ENCODE assay signal across 8 cellular contexts in the genomic region with DNA sequence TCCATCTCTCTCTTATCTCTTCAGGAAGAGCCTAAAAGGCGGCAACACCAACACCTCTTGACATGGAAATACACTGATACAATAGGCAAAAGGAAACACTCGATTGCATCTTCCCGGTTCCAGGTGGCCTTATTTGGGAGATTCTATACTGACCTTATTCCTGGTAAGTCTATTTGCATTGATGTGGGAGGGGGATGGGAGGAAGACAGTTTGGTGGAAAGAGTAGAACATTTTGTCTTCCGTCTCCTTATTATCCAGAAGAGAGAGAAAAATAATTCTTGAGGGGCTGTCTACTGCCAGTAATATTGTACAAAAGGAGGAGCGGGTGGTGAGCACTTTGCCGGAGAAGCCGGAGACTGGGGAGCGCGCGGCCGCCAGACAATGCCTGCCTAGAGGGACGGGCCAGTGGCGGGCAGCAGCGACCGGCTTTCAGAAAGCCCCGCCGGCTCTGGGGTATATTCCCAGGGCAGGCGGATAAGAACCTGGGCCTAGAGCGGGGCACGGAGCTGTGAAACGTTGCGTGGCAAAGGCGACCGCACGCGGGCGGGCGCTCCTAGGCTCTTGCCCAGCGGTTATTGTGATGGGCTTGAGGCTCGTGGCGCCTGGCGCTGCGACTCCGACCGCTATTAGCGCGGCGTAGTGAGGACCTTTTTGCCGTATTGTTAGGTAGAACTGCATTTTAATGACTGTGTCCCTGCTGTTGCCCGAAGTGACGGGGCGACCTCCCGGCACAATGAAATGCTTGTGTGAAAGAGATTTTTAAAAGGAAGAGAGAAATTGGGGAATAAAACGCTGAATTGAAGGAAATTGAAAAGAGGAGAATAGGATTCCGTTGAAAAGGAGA. TPM values are rescaled to one million over a fixed set of nuclear protein-coding genes. Genes with fewer than 3 reads are reported as not detected.
DNase-seq lines count a peak whose midpoint lies in the region; ATAC-seq lines count a peak whose summit lies in the region.

No MANE protein-coding gene starts in this region.

- no peak for ATAC-seq in T-cell (replicated peaks in 1 of 4)
- no peak for ATAC-seq in GM21717 (IDR thresholded peaks at IDR 0.05; ENCODE audit: unreplicated experiment)
- no peak for ATAC-seq in HG03196 (IDR thresholded peaks at IDR 0.05; ENCODE audit: unreplicated experiment)

- no peaks in the 10 kb centered on the region for H3K9me3 Mint-ChIP-seq in T-helper 1 cell treated with Interleukin-12 subunit alpha and Interleukin-12 subunit beta and Interleukin-4 antibody, amounts not matched to agents 30 μg/mL and 1 μg/mL, for 36 hours
- no peaks in the 10 kb centered on the region for H3K9me3 Mint-ChIP-seq in T-cell

- peaks cover 65% of the 10 kb centered on the region for H3K36me3 Mint-ChIP-seq in T-helper 1 cell treated with Interleukin-12 subunit alpha and Interleukin-12 subunit beta and Interleukin-4 antibody, amounts not matched to agents 30 μg/mL and 1 μg/mL, for 36 hours (ENCODE audit: low read depth)
- peaks cover 29% of the 10 kb centered on the region for H3K36me3 Mint-ChIP-seq in T-cell

- no peak overlapping the region for H3K27ac ChIP-seq in skin epidermis

- H3K4me3 Mint-ChIP-seq in T-helper 1 cell treated with Interleukin-12 subunit alpha and Interleukin-12 subunit beta and Interleukin-4 antibody, amounts not matched to agents 30 μg/mL and 1 μg/mL, for 36 hours = peak overlapping the region; percentile 77
- H3K4me3 Mint-ChIP-seq in T-cell = peak overlapping the region; percentile 64 to 77 (median 68)

- CTCF ChIA-PET in T-cell (lab: Charles Lee) = interaction anchor here (0.7 to 1.5 kb wide), 3 partner anchors 18 to 96 kb away, joined by 3 to 5 read pairs (median 3); no protein-coding TSS in a partner anchor

- peak overlapping the region in 5 of 7 experiments; percentile 2 to 32 (median 17) for H3K4me3 ChIP-seq in skin epidermis

- DNase-seq in T-helper 1 cell (no peak), T-cell (no peak), glomerular visceral epithelial cell (ENCODE audit: extremely low spot score) (peak; percentile 53), NCI-H1417 treated with DMSO at 0.1 percent for 48 hours (lab: John Stamatoyannopoulos, UW) (no peak)

- peak overlapping the region; percentile 17 for H3K27ac Mint-ChIP-seq in T-helper 1 cell treated with Interleukin-12 subunit alpha and Interleukin-12 subunit beta and Interleukin-4 antibody, amounts not matched to agents 30 μg/mL and 1 μg/mL, for 36 hours
- peak overlapping the region in 1 of 2 donors; percentile 27 for H3K27ac Mint-ChIP-seq in T-cell

- peaks cover 55% of the 10 kb centered on the region for H3K27me3 Mint-ChIP-seq in T-helper 1 cell treated with Interleukin-12 subunit alpha and Interleukin-12 subunit beta and Interleukin-4 antibody, amounts not matched to agents 30 μg/mL and 1 μg/mL, for 36 hours (ENCODE audit: low read depth)
- peaks cover 18 to 22% of the 10 kb centered on the region in 2 donors for H3K27me3 Mint-ChIP-seq in T-cell

- H3K4me1 Mint-ChIP-seq in T-helper 1 cell treated with Interleukin-12 subunit alpha and Interleukin-12 subunit beta and Interleukin-4 antibody, amounts not matched to agents 30 μg/mL and 1 μg/mL, for 36 hours (ENCODE audit: low read depth) = peaks cover 43% of the 10 kb centered on the region
- H3K4me1 Mint-ChIP-seq in T-cell = peaks cover 31 to 41% (median 39%) of the 10 kb centered on the region in 3 donors

- POLR2A ChIA-PET in T-cell (lab: Charles Lee) = interaction anchor here in 1 of 2 donors (0.7 kb wide), 1 partner anchor 44 kb away, joined by 17 read pairs; no protein-coding TSS in a partner anchor

RNA-seq across cellular contexts. Expression of gene PRDM8, which starts 0.5 kb away (rescaled TPM):
- 10 to 100 TPM; 10.5 to 18.7 (median 14.1) TPM for total RNA-seq in T-cell
